In the genomic region with DNA sequence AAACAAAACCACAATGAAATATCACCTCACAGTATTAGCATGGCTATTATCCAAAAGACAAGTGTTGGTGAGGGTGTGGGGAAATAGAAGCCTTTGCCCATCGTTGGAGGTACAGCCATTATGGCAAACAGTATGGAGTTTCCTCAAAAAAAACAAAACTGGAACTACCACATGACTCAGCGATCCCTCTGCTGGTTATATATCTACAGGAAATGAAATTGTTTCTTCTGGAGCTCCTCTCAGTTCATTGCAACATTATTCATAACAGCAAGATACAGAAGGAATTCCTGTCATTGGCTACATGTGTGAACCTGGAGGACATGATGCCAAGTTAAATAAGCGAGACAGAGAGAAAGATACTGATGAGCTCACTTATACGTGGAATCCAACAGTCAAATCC, we compare ENCODE assay signal across 9 cellular contexts. TPM values are rescaled to one million over a fixed set of nuclear protein-coding genes. Genes with fewer than 3 reads are reported as not detected.
DNase-seq lines count a peak whose midpoint lies in the region; ATAC-seq, FAIRE-seq and TF ChIP-seq lines count a peak whose summit lies in the region.
"Had no signal": no experiment of that assay in that cellular context is flagged by ENCODE, and none has a peak within 500 bp of the region (broad histone marks: within the 10 kb centered on the region; RNA-seq: fewer than 3 reads in every experiment).

No MANE protein-coding gene starts in this region.

- H3K4me1 ChIP-seq in A673 (ENCODE audit: insufficient read depth, low read length, poor library complexity, severe bottlenecking) (peaks cover 9% of the 10 kb centered on the region), GM23338 (ENCODE audit: insufficient read depth) (peaks cover 14% of the 10 kb centered on the region)

- no peaks in the 10 kb centered on the region for H3K9me2 ChIP-seq in GM23338 (ENCODE audit: insufficient read depth)

- no peaks in the 10 kb centered on the region for H3K27me3 ChIP-seq in A673 (replicated peaks; ENCODE audit: insufficient read depth, low read depth, low read length, poor library complexity)
- no peaks in the 10 kb centered on the region for H3K27me3 ChIP-seq in GM23338 (ENCODE audit: insufficient read depth)

- CTCF ChIA-PET in A673 (lab: Charles Lee) = no interaction called here

- H3K79me2 ChIP-seq in GM23338 (replicated peaks; ENCODE audit: insufficient read depth) = peaks cover 23% of the 10 kb centered on the region

- no peak overlapping the region for H3K27ac ChIP-seq in A673 (ENCODE audit: low read depth, low read length, poor library complexity, severe bottlenecking)
- no peak overlapping the region for H3K27ac ChIP-seq in GM23338 (ENCODE audit: low read depth)

- peak; percentile 47 for DNase-seq in A673 (ENCODE audit: low spot score)
- peak; percentile 35 for DNase-seq in GM23338 (ENCODE audit: low spot score)
- peak; percentile 50 for DNase-seq in RCC 7860 (ENCODE audit: low spot score)
- DNase-seq in erythroblast (lab: John Stamatoyannopoulos, UW) = peak; percentile 24 to 40
- no peak for DNase-seq in hippocampal formation (lab: John Stamatoyannopoulos, UW)
- no peak for DNase-seq in C1 segment of cervical spinal cord (lab: John Stamatoyannopoulos, UW)
- DNase-seq: activated CD8-positive, alpha-beta memory T cell treated with anti-CD3 and anti-CD28 coated beads, Interleukin-2, amount 50 U/mL, for 4 hours had no signal

- H3K4me1 Mint-ChIP-seq in GM23338 = peaks cover 20% of the 10 kb centered on the region

- no peaks in the 10 kb centered on the region for H3K9me3 ChIP-seq in A673 (ENCODE audit: low read depth, low read length, poor library complexity, severe bottlenecking)

- H3K36me3 Mint-ChIP-seq in GM23338 (ENCODE audit: low read depth) = peaks cover 13% of the 10 kb centered on the region

- peaks cover 19% of the 10 kb centered on the region for H4K20me1 ChIP-seq in GM23338 (replicated peaks; ENCODE audit: insufficient read depth)

- H3K36me3 ChIP-seq in A673 (ENCODE audit: insufficient read depth, low read length, poor library complexity, severe bottlenecking) (peaks cover 1% of the 10 kb centered on the region), GM23338 (ENCODE audit: insufficient read depth) (peaks cover 5% of the 10 kb centered on the region; the same call in 1 of the 2 replicates)

- TF ChIP-seq CTCF in A673 (conservative IDR thresholded peaks at IDR 0.05; ENCODE audit: low read depth, low read length) (0 out of 2 replicates have a peak, but pooled peaks have one; percentile 13), GM23338 (conservative IDR thresholded peaks at IDR 0.05; ENCODE audit: low read depth in 2 of 2) (peak; percentile 22 to 26)

- no peak overlapping the region for H3K4me2 ChIP-seq in GM23338

- no peak overlapping the region for H3K4me3 Mint-ChIP-seq in GM23338

- H3K27ac Mint-ChIP-seq in GM23338 = peak overlapping the region; percentile 13; the same call in 1 of the 2 replicates

- 0 out of 2 replicates have a peak, but pooled peaks cover 4% of the 10 kb centered on the region for H3F3A ChIP-seq in GM23338 (replicated peaks; ENCODE audit: low read depth)

- TF ChIP-seq POLR2A in erythroblast (IDR thresholded peaks at IDR 0.05; ENCODE audit: low read length) = no peak

- POLR2A ChIA-PET in A673 (lab: Charles Lee; ENCODE audit: low non-redundant PET) = no interaction called here

- no peak for ATAC-seq in GM23338
- ATAC-seq in GM21576 (IDR thresholded peaks at IDR 0.05; ENCODE audit: unreplicated experiment) = no peak
- no peak for ATAC-seq in HG02970 (IDR thresholded peaks at IDR 0.05; ENCODE audit: low FRiP score, unreplicated experiment)

- H3K9me3 Mint-ChIP-seq in GM23338 = no peaks in the 10 kb centered on the region

- FAIRE-seq in RCC 7860 (lab: Jason Lieb, UNC) = peak; percentile 4

- H3K4me3 ChIP-seq in A673 (ENCODE audit: low read depth, low read length, poor library complexity, severe bottlenecking) (no peak overlapping the region), GM23338 (no peak overlapping the region)

- intact Hi-C loops in A673 (cut with micrococcal nuclease; ENCODE audit: unreplicated experiment) = no loop called here

- H2AFZ ChIP-seq in GM23338 = no peak overlapping the region; the same call in 1 of the 2 replicates

- no TSS peak for BruUV-seq in A673 (replicated peaks; lab: Mats Ljungman, UMichigan)

- peaks cover 2% of the 10 kb centered on the region for H3K27me3 Mint-ChIP-seq in GM23338 (ENCODE audit: insufficient read depth, low read depth, poor library complexity)

TF ChIP-seq in GM23338, 12 proteins besides CTCF, POLR2A, EP300 and RAD21 (continues in another document):
- TF ChIP-seq ZNF114 (CRISPR knock-in tag; IDR thresholded peaks at IDR 0.05) (no peak), ZNF331 (CRISPR knock-in tag; IDR thresholded peaks at IDR 0.05; ENCODE audit: low read depth) (no peak)
- TF ChIP-seq, protein P1, sequence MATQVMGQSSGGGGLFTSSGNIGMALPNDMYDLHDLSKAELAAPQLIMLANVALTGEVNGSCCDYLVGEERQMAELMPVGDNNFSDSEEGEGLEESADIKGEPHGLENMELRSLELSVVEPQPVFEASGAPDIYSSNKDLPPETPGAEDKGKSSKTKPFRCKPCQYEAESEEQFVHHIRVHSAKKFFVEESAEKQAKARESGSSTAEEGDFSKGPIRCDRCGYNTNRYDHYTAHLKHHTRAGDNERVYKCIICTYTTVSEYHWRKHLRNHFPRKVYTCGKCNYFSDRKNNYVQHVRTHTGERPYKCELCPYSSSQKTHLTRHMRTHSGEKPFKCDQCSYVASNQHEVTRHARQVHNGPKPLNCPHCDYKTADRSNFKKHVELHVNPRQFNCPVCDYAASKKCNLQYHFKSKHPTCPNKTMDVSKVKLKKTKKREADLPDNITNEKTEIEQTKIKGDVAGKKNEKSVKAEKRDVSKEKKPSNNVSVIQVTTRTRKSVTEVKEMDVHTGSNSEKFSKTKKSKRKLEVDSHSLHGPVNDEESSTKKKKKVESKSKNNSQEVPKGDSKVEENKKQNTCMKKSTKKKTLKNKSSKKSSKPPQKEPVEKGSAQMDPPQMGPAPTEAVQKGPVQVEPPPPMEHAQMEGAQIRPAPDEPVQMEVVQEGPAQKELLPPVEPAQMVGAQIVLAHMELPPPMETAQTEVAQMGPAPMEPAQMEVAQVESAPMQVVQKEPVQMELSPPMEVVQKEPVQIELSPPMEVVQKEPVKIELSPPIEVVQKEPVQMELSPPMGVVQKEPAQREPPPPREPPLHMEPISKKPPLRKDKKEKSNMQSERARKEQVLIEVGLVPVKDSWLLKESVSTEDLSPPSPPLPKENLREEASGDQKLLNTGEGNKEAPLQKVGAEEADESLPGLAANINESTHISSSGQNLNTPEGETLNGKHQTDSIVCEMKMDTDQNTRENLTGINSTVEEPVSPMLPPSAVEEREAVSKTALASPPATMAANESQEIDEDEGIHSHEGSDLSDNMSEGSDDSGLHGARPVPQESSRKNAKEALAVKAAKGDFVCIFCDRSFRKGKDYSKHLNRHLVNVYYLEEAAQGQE (IDR thresholded peaks at IDR 0.05; ENCODE audit: unreplicated experiment) = no peak

RNA-seq across cellular contexts. Expression of a gene that starts 2.4 kb away (rescaled TPM):
- 66.4 and 77.9 TPM in 2 replicates for total RNA-seq in A673 (2021)
- 76.2 and 76.9 TPM in 2 replicates for total RNA-seq in GM23338 (2014; rRNA removed; shearing (Covaris generic))
- 13.6 and 16.8 TPM in 2 replicates for polyA plus RNA-seq in GM23338 (2016; fragmentation: Nextera tagmentation; extraction: Ambion mirVana)

Comparison
In these comparisons a context has a peak if more than half of its experiments do, and no peak if none do; other contexts are left out.
1. DNase-seq: peak in A673 (single experiment), GM23338 (single experiment), RCC 7860 (single experiment) and erythroblast (2 of 2); none in hippocampal formation (0 of 2) and C1 segment of cervical spinal cord (0 of 14).